Comparison of ENCODE assay signal across 8 cellular contexts in genomic region chr6:33789550-33789895, GRCh38. TPM values are rescaled to one million over a fixed set of nuclear protein-coding genes. Genes with fewer than 3 reads are reported as not detected.
DNase-seq lines count a peak whose midpoint lies in the region; ATAC-seq and TF ChIP-seq lines count a peak whose summit lies in the region.

No MANE protein-coding gene starts in this region.

- no peaks in the 10 kb centered on the region for H3K9me3 ChIP-seq in transverse colon

- no peak for DNase-seq in activated T-cell treated with anti-CD3 and anti-CD28 coated beads, Interleukin-2, amount 50 U/mL, for 72 hours
- DNase-seq in activated T-cell treated with anti-CD3 and anti-CD28 coated beads, Interleukin-2, amount 50 U/mL, for 48 hours = no peak
- DNase-seq in astrocyte of the spinal cord (ENCODE audit: low read depth, low spot score) (no peak), memory B cell (ENCODE audit: low spot score in 2 of 2) (no peak), transverse colon (no peak)
- no peak for DNase-seq in activated effector memory CD4-positive, alpha-beta T cell treated with anti-CD3 and anti-CD28 coated beads, Interleukin-2, amount 50 U/mL, for 16 hours

- no peak for TF ChIP-seq EP300 in transverse colon (IDR thresholded peaks at IDR 0.05; ENCODE audit: low read depth)

- peak overlapping the region; percentile 83 for H3K27ac Mint-ChIP-seq in activated T-cell treated with anti-CD3 and anti-CD28 coated beads, Interleukin-2, amount 50 U/mL, for 72 hours
- H3K27ac Mint-ChIP-seq in memory B cell = peak overlapping the region; percentile 65

- TF ChIP-seq POLR2A in transverse colon (IDR thresholded peaks at IDR 0.05) = no peak

- peaks cover 0 to 4% (median 0%) of the 10 kb centered on the region in 4 donors for H3K36me3 ChIP-seq in transverse colon

- 89% methylated on average over 11 of the region's 11 CpGs; no CpG with 5 or more reads in 1 of the 2 donors for WGBS in transverse colon (ENCODE audit: low coverage in 1 of 2), 2 donors

- ATAC-seq in activated T-cell treated with anti-CD3 and anti-CD28 coated beads, Interleukin-2, amount 50 U/mL, for 72 hours (replicated peaks in 1 of 2) = no peak
- ATAC-seq in memory B cell (ENCODE audit: low read depth) (no peak), GM19452 (IDR thresholded peaks at IDR 0.05; ENCODE audit: unreplicated experiment) (no peak), GM21528 (IDR thresholded peaks at IDR 0.05; ENCODE audit: low FRiP score, unreplicated experiment) (no peak)

- in situ Hi-C loops in astrocyte of the spinal cord (cut with HindIII; ENCODE audit: low sequenced_read_pairs) = no loop called here
- in situ Hi-C loops in transverse colon (cut with MboI; ENCODE audit: low pct_ligation_motif_present in 1 of 4, low pct_unique_long_range_greater_than_20kb in 1 of 4, low sequenced_read_pairs in 3 of 4) = no loop called here

- intact Hi-C loops in transverse colon (cut with DNase I; ENCODE audit: low total_unique reads) = loop anchor here (5.0 kb wide), 1 partner anchor 93 kb away; no protein-coding TSS in a partner anchor

- TF ChIP-seq CTCF in astrocyte of the spinal cord (IDR thresholded peaks at IDR 0.05; ENCODE audit: low read depth, low read length) (no peak), transverse colon (IDR thresholded peaks at IDR 0.05) (no peak)

- no peaks in the 10 kb centered on the region for H3K27me3 Mint-ChIP-seq in activated T-cell treated with anti-CD3 and anti-CD28 coated beads, Interleukin-2, amount 50 U/mL, for 72 hours (ENCODE audit: low read depth)
- no peaks in the 10 kb centered on the region for H3K27me3 Mint-ChIP-seq in memory B cell

- H3K4me3 ChIP-seq in astrocyte of the spinal cord (ENCODE audit: low read depth, low read length) (peak overlapping the region; percentile 26), transverse colon (peak overlapping the region in 1 of 4 donors; percentile 73)

- H3K4me3 Mint-ChIP-seq in activated T-cell treated with anti-CD3 and anti-CD28 coated beads, Interleukin-2, amount 50 U/mL, for 72 hours = peak overlapping the region; percentile 74 to 87
- peak overlapping the region; percentile 84 for H3K4me3 Mint-ChIP-seq in memory B cell

- peaks cover 19 to 35% (median 30%) of the 10 kb centered on the region in 4 donors for H3K4me1 ChIP-seq in transverse colon

- peaks cover 9% of the 10 kb centered on the region for H3K27me3 ChIP-seq in transverse colon

- peaks cover 3 to 8% of the 10 kb centered on the region in 2 donors for H3K36me3 Mint-ChIP-seq in activated T-cell treated with anti-CD3 and anti-CD28 coated beads, Interleukin-2, amount 50 U/mL, for 72 hours (ENCODE audit: insufficient read depth in 2 of 2)
- peaks cover 2% of the 10 kb centered on the region for H3K36me3 Mint-ChIP-seq in memory B cell

- peak overlapping the region in 3 of 4 donors; percentile 96 to 99 (median 98) for H3K27ac ChIP-seq in transverse colon

- peaks cover 0 to 1% of the 10 kb centered on the region in 2 donors for H3K9me3 Mint-ChIP-seq in activated T-cell treated with anti-CD3 and anti-CD28 coated beads, Interleukin-2, amount 50 U/mL, for 72 hours
- H3K9me3 Mint-ChIP-seq in memory B cell = no peaks in the 10 kb centered on the region

- peaks cover 48% of the 10 kb centered on the region for H3K4me1 Mint-ChIP-seq in activated T-cell treated with anti-CD3 and anti-CD28 coated beads, Interleukin-2, amount 50 U/mL, for 72 hours (ENCODE audit: low read depth)
- peaks cover 36% of the 10 kb centered on the region for H3K4me1 Mint-ChIP-seq in memory B cell

RNA-seq across cellular contexts. Expression of gene LEMD2, which starts 0.6 kb away (rescaled TPM):
- 10 to 100 TPM; 76.4 to 93.8 TPM for total RNA-seq in activated T-cell treated with anti-CD3 and anti-CD28 coated beads, Interleukin-2, amount 50 U/mL, for 72 hours
- 100 to 1,000 TPM in 2 of 4 donors, 10 to 100 TPM in 2; 57.3 to 159 (median 112) TPM for total RNA-seq in transverse colon

RNA-seq across cellular contexts. Expression of gene MLN, which starts 14.3 kb away (rescaled TPM):
- total RNA-seq in activated T-cell treated with anti-CD3 and anti-CD28 coated beads, Interleukin-2, amount 50 U/mL, for 72 hours = not detected
- not detected for total RNA-seq in transverse colon

RNA-seq across cellular contexts. Expression of gene IP6K3, which starts 42.8 kb away (rescaled TPM):
- total RNA-seq in activated T-cell treated with anti-CD3 and anti-CD28 coated beads, Interleukin-2, amount 50 U/mL, for 72 hours = not detected
- 1 to 10 TPM in 2 of 4 donors, under 1 TPM in 1, not detected in 1; 1.00 to 2.9 (median 1.9) TPM for total RNA-seq in transverse colon
